Comparison of ENCODE assay signal across 18 cellular contexts in the genomic region with DNA sequence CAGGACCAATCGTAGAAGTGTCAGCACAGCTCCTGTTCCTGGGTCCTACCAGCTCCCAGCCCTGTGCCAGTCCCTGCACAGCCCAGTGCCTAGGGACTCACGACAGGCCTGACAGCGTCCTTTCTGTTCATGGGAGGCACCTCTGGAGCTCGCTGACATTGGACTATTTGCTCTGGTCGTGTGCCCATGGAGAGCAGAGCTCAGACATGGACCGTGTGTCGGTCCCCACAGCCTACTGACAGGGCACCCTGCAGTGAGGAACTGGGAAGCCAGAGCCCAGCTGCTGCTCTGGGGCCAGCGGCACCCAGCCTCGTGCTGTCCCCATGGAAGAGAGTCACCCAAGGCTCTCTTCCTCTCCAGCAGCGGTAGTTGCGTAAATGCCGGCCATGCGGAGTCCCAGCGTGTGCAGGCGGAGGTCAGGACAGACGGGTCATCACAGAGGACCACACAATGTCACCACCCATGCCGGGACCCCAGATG. TPM values are rescaled to one million over a fixed set of nuclear protein-coding genes. Genes with fewer than 3 reads are reported as not detected.
DNase-seq lines count a peak whose midpoint lies in the region; ATAC-seq and TF ChIP-seq lines count a peak whose summit lies in the region.
"Had no signal": no experiment of that assay in that cellular context is flagged by ENCODE, and none has a peak within 500 bp of the region (broad histone marks: within the 10 kb centered on the region; RNA-seq: fewer than 3 reads in every experiment).

No MANE protein-coding gene starts in this region.

- no peaks in the 10 kb centered on the region for H4K20me1 ChIP-seq in Loucy (ENCODE audit: insufficient read depth, low read length, poor library complexity, severe bottlenecking)

- H3K27ac Mint-ChIP-seq in activated naive CD4-positive, alpha-beta T cell treated with anti-CD3 and anti-CD28 coated beads, Interleukin-2, amount 50 U/mL, for 24 hours: no peak overlapping the region
- H3K27ac Mint-ChIP-seq: endodermal cell had no signal

- peak overlapping the region; percentile 79 for H3K9ac ChIP-seq in Loucy (ENCODE audit: low read depth, low read length, poor library complexity, severe bottlenecking)

- H3K9me3 ChIP-seq in Loucy (ENCODE audit: insufficient read depth, low read depth, low read length) (no peaks in the 10 kb centered on the region), vagina (no peaks in the 10 kb centered on the region)
- H3K9me3 ChIP-seq: heart left ventricle, lower lobe of right lung, pancreas had no signal

- no peaks in the 10 kb centered on the region for H3K9me3 Mint-ChIP-seq in activated naive CD4-positive, alpha-beta T cell treated with anti-CD3 and anti-CD28 coated beads, Interleukin-2, amount 50 U/mL, for 24 hours
- H3K9me3 Mint-ChIP-seq: endodermal cell had no signal

- peaks cover 59% of the 10 kb centered on the region for H3K4me1 Mint-ChIP-seq in activated naive CD4-positive, alpha-beta T cell treated with anti-CD3 and anti-CD28 coated beads, Interleukin-2, amount 50 U/mL, for 24 hours

- no peak overlapping the region for H3K27ac ChIP-seq in vagina
- H3K27ac ChIP-seq: heart left ventricle, lower lobe of right lung, pancreas had no signal

- peaks cover 8% of the 10 kb centered on the region for H3K36me3 Mint-ChIP-seq in activated naive CD4-positive, alpha-beta T cell treated with anti-CD3 and anti-CD28 coated beads, Interleukin-2, amount 50 U/mL, for 24 hours

- TF ChIP-seq CTCF in Loucy (conservative IDR thresholded peaks at IDR 0.05; ENCODE audit: low read length): no peak
- TF ChIP-seq CTCF in vagina (IDR thresholded peaks at IDR 0.05): no peak

- H3K79me2 ChIP-seq in Loucy (ENCODE audit: insufficient read depth, low read length): peaks cover 27% of the 10 kb centered on the region

- H3K4me1 ChIP-seq in Loucy (ENCODE audit: insufficient read depth, low read length, poor library complexity, severe bottlenecking) (peaks cover 41% of the 10 kb centered on the region), vagina (no peaks in the 10 kb centered on the region)
- H3K4me1 ChIP-seq: heart left ventricle, lower lobe of right lung, pancreas had no signal

- DNase-seq in activated naive CD4-positive, alpha-beta T cell treated with Interleukin-2 at 50 U/mL for 16 hours: no peak
- DNase-seq in left lobe of liver (ENCODE audit: low spot score) (peak; percentile 43), vagina (ENCODE audit: extremely low spot score in 2 of 2) (peak; percentile 37 to 61), SIG-M5 (lab: John Stamatoyannopoulos, UW) (no peak), NCI-H446 (lab: John Stamatoyannopoulos, UW) (no peak)
- DNase-seq: anterior cingulate cortex, endodermal cell, GF-D8, Kasumi-1, lower lobe of right lung, NCI-H1436 treated with DMSO at 0.1 percent for 48 hours, pancreas had no signal

- peak overlapping the region; percentile 81 for H3K4me2 ChIP-seq in Loucy (ENCODE audit: low read depth, low read length, poor library complexity, severe bottlenecking)

- no peaks in the 10 kb centered on the region for H3F3A ChIP-seq in Loucy (ENCODE audit: low read depth)

- H3K4me3 ChIP-seq in Loucy (ENCODE audit: low read length, poor library complexity, severe bottlenecking): no peak overlapping the region
- H3K4me3 ChIP-seq in vagina: no peak overlapping the region
- H3K4me3 ChIP-seq: heart left ventricle, lower lobe of right lung, pancreas had no signal

- intact Hi-C loops in vagina (cut with DNase I): no loop called here

- no peaks in the 10 kb centered on the region for H3K27me3 ChIP-seq in Loucy (ENCODE audit: insufficient read depth, low read length, poor library complexity, severe bottlenecking)
- no peaks in the 10 kb centered on the region for H3K27me3 ChIP-seq in vagina
- H3K27me3 ChIP-seq: heart left ventricle, pancreas had no signal

- no peak overlapping the region for H2AFZ ChIP-seq in Loucy (ENCODE audit: low read length)

- H3K9me2 ChIP-seq in Loucy (replicated peaks; ENCODE audit: low read depth, low read length): no peaks in the 10 kb centered on the region

- no peak for TF ChIP-seq POLR2A in vagina (IDR thresholded peaks at IDR 0.05)

- ATAC-seq in left lobe of liver: peak; percentile 37
- ATAC-seq in GM19351 (IDR thresholded peaks at IDR 0.05; ENCODE audit: unreplicated experiment): no peak
- ATAC-seq: heart left ventricle, pancreas, SK-N-SH treated with all-trans-retinoic acid at 6 μM for 48 hours had no signal

- peak overlapping the region; percentile 24 for H3K4me3 Mint-ChIP-seq in activated naive CD4-positive, alpha-beta T cell treated with anti-CD3 and anti-CD28 coated beads, Interleukin-2, amount 50 U/mL, for 24 hours
- H3K4me3 Mint-ChIP-seq: endodermal cell had no signal

- H3K36me3 ChIP-seq in Loucy (ENCODE audit: insufficient read depth, low read length): no peaks in the 10 kb centered on the region
- H3K36me3 ChIP-seq in vagina: no peaks in the 10 kb centered on the region
- H3K36me3 ChIP-seq: heart left ventricle, lower lobe of right lung, pancreas had no signal

- H3K27me3 Mint-ChIP-seq in activated naive CD4-positive, alpha-beta T cell treated with anti-CD3 and anti-CD28 coated beads, Interleukin-2, amount 50 U/mL, for 24 hours: no peaks in the 10 kb centered on the region

RNA-seq across cellular contexts. Expression of a gene that starts 20.3 kb away (rescaled TPM):
- total RNA-seq in left lobe of liver (not detected), vagina (not detected)
- total RNA-seq: chondrocyte, endodermal cell, lower lobe of right lung, pancreas had no signal

Comparison
In these comparisons a context has a peak if more than half of its experiments do, and no peak if none do; other contexts are left out.
1. DNase-seq: peak in left lobe of liver (single experiment) and vagina (2 of 2); none in activated naive CD4-positive, alpha-beta T cell treated with Interleukin-2 at 50 U/mL for 16 hours (single experiment), SIG-M5 (single experiment) and NCI-H446 (0 of 2).